ENCODE assay signal across 8 cellular contexts in the genomic region with DNA sequence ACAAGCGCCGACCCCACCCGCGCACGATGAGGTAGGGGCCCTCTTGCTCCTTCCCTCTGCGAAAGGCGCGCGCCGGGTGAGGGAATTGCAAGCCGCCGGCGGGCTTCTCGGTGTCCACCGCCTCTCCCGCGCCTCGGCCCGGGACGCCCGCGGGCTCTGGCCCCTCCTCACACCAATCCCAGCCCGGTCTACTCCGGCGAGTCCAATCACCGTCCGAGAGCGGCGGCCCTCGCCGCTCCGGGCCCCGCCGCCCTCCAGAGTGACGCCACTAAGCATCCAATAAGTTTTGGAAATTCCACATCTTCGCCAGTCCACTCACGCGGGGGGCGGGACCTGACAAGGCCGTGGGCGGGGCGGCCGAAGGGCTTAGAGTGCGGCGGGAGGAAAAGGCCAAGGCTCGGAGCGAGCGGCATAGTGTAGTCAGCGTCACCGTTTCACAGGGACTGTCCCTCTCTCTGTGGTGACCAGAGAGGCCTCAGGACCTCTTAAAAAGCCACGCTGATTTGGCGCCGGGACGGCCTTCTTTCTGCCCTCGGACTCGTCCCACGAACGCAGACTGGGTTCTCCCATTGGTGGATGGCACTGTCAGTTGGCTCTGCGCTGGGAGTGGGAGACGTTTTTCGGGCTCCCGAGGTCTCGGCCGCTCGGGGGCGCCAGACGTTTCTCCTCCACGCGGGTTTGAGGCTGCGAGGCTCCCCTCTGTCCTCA. TPM values are rescaled to one million over a fixed set of nuclear protein-coding genes. Genes with fewer than 3 reads are reported as not detected.
DNase-seq lines count a peak whose midpoint lies in the region; ATAC-seq and TF ChIP-seq lines count a peak whose summit lies in the region.

A gene with protein sequence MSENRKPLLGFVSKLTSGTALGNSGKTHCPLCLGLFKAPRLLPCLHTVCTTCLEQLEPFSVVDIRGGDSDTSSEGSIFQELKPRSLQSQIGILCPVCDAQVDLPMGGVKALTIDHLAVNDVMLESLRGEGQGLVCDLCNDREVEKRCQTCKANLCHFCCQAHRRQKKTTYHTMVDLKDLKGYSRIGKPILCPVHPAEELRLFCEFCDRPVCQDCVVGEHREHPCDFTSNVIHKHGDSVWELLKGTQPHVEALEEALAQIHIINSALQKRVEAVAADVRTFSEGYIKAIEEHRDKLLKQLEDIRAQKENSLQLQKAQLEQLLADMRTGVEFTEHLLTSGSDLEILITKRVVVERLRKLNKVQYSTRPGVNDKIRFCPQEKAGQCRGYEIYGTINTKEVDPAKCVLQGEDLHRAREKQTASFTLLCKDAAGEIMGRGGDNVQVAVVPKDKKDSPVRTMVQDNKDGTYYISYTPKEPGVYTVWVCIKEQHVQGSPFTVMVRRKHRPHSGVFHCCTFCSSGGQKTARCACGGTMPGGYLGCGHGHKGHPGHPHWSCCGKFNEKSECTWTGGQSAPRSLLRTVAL (minus strand): TSS at position 161 of the 708 bp plus-strand sequence. CDS start 548 bp downstream, outside the sequence.

- H3K9me3 Mint-ChIP-seq in activated T-cell treated with anti-CD3 and anti-CD28 coated beads, Interleukin-2, amount 50 U/mL, for 4 hours = no peaks in the 10 kb centered on the region

- no peaks in the 10 kb centered on the region for H3K27me3 ChIP-seq in PC-3 (ENCODE audit: low read length)
- H3K27me3 ChIP-seq in muscle layer of colon (ENCODE audit: control insufficient read depth in 1 of 2, insufficient read depth in 2 of 2, low read length in 2 of 2) = no peaks in the 10 kb centered on the region

- peak within 1 kb of the TSS; percentile 81 for H3K4me3 Mint-ChIP-seq in activated T-cell treated with anti-CD3 and anti-CD28 coated beads, Interleukin-2, amount 50 U/mL, for 4 hours

- peak; percentile 89 for TF ChIP-seq CTCF in PC-3 (conservative IDR thresholded peaks at IDR 0.05; ENCODE audit: low read depth, low read length)

- H3K36me3 Mint-ChIP-seq in activated T-cell treated with anti-CD3 and anti-CD28 coated beads, Interleukin-2, amount 50 U/mL, for 4 hours (ENCODE audit: insufficient read depth) = no peaks in the 10 kb centered on the region

- peak; percentile 95 for DNase-seq in DMS153 (lab: John Stamatoyannopoulos, UW)
- peak; percentile 87 for DNase-seq in HuH-7.5 (ENCODE audit: low spot score)
- DNase-seq in PC-3 = peak; percentile 97
- DNase-seq in activated T-cell treated with anti-CD3 and anti-CD28 coated beads, Interleukin-2, amount 50 U/mL, for 4 hours = peak; percentile 81
- DNase-seq in stimulated activated CD8-positive, alpha-beta memory T cell treated with anti-CD3 and anti-CD28 coated beads, Interleukin-7, amount 100 ng/mL, for 1 hour (ENCODE audit: low read depth in 2 of 2) = peak; percentile 56 to 65

- H3K27ac ChIP-seq in PC-3 (ENCODE audit: low read length) (peak within 1 kb of the TSS; percentile 58), muscle layer of colon (ENCODE audit: low read depth, low read length) (peak within 1 kb of the TSS; percentile 77)

- H3K4me1 ChIP-seq in PC-3 (ENCODE audit: insufficient read depth, low read length) = peaks cover 15% of the 10 kb centered on the region
- H3K4me1 ChIP-seq in muscle layer of colon (ENCODE audit: insufficient read depth, low read length) = peaks cover 11% of the 10 kb centered on the region

- H3K27me3 Mint-ChIP-seq in activated T-cell treated with anti-CD3 and anti-CD28 coated beads, Interleukin-2, amount 50 U/mL, for 4 hours (ENCODE audit: low read depth) = peaks cover 2% of the 10 kb centered on the region

- H3K4me1 Mint-ChIP-seq in activated T-cell treated with anti-CD3 and anti-CD28 coated beads, Interleukin-2, amount 50 U/mL, for 4 hours (ENCODE audit: low read depth) = peaks cover 10% of the 10 kb centered on the region

- ATAC-seq in GM21528 (IDR thresholded peaks at IDR 0.05; ENCODE audit: low FRiP score, unreplicated experiment) (peak; percentile 93), PC-3 (peak; percentile 97), esophagus mucosa (peak; percentile 98)
- ATAC-seq in activated T-cell treated with anti-CD3 and anti-CD28 coated beads, Interleukin-2, amount 50 U/mL, for 4 hours = peak; percentile 88 to 90

- peak within 1 kb of the TSS; percentile 82 for H2AFZ ChIP-seq in PC-3 (ENCODE audit: low read length)

- H4K20me1 ChIP-seq in PC-3 (ENCODE audit: low read length) = no peaks in the 10 kb centered on the region

- H3K9me2 ChIP-seq in PC-3 (replicated peaks; ENCODE audit: low read length) = no peaks in the 10 kb centered on the region

- intact Hi-C loops in PC-3 (cut with micrococcal nuclease) = loop anchor here (1.0 to 2.0 kb wide), 4 partner anchors 25 to 163 kb away; a partner anchor contains a TSS

- H3K9me3 ChIP-seq in PC-3 (ENCODE audit: low read length) = no peaks in the 10 kb centered on the region
- H3K9me3 ChIP-seq in muscle layer of colon (ENCODE audit: low read length) = no peaks in the 10 kb centered on the region

- H3K4me2 ChIP-seq in PC-3 (ENCODE audit: low read length) = peak within 1 kb of the TSS; percentile 99

- H3K9ac ChIP-seq in PC-3 (ENCODE audit: low read length) (peak within 1 kb of the TSS; percentile 82), muscle layer of colon (ENCODE audit: low read length) (peak within 1 kb of the TSS; percentile 72)

- H3K4me3 ChIP-seq in PC-3 (ENCODE audit: low read length) (peak within 1 kb of the TSS; percentile 71), muscle layer of colon (ENCODE audit: low read depth in 1 of 2, low read length in 2 of 2) (peak within 1 kb of the TSS; percentile 51 to 77)

- H3K79me2 ChIP-seq in PC-3 (ENCODE audit: low read length) = no peaks in the 10 kb centered on the region

- H3F3A ChIP-seq in PC-3 (ENCODE audit: low read length, unreplicated experiment) = no peaks in the 10 kb centered on the region

- POLR2A ChIA-PET in PC-3 (lab: Charles Lee; ENCODE audit: unreplicated experiment) = no interaction called here

- H3K36me3 ChIP-seq in PC-3 (ENCODE audit: low read depth, low read length) = no peaks in the 10 kb centered on the region
- no peaks in the 10 kb centered on the region for H3K36me3 ChIP-seq in muscle layer of colon (ENCODE audit: insufficient read depth, low read length)

- BruUV-seq in PC-3 (replicated peaks; lab: Mats Ljungman, UMichigan) = no TSS peak

- CTCF ChIA-PET in PC-3 (lab: Charles Lee) = interaction anchor here (0.6 to 2.1 kb wide), 5 partner anchors 14 to 248 kb away, joined by 3 to 13 read pairs (median 4); a partner anchor contains a TSS

RNA-seq across cellular contexts. Expression of the gene that starts here (rescaled TPM):
- total RNA-seq in PC-3 (2014; rRNA removed) = 3.1 and 4.3 TPM in 2 replicates
- under 1 TPM; 0.15 to 0.33 (median 0.21) TPM for total RNA-seq in activated T-cell treated with anti-CD3 and anti-CD28 coated beads, Interleukin-2, amount 50 U/mL, for 4 hours
- total RNA-seq in esophagus mucosa = 1.8 TPM

Comparison
In these comparisons a context has a peak if more than half of its experiments do, and no peak if none do; other contexts are left out.
1. Peak in every context shown above with its lines: DNase-seq, ATAC-seq, H3K4me3 ChIP-seq and H3K27ac ChIP-seq.
2. Peak in DNase-seq and ATAC-seq in activated T-cell treated with anti-CD3 and anti-CD28 coated beads, Interleukin-2, amount 50 U/mL, for 4 hours; RNA of the gene not detected or under 1 TPM.